In genomic region chr18:5630057-5630765, GRCh38 we compare ENCODE assay signal across 8 cellular contexts.
DNase-seq lines count a peak whose midpoint lies in the region; ATAC-seq and TF ChIP-seq lines count a peak whose summit lies in the region.

No MANE protein-coding gene starts in this region.

- no peaks in the 10 kb centered on the region for H3K9me3 ChIP-seq in muscle layer of colon (ENCODE audit: low read length)
- H3K9me3 ChIP-seq in thymus (ENCODE audit: control insufficient read depth), result no peaks in the 10 kb centered on the region

- WGBS in thymus, result 1% methylated on average over 72 of the region's 72 CpGs

- peaks cover 0 to 7% of the 10 kb centered on the region in 2 donors for H3K27me3 ChIP-seq in muscle layer of colon (ENCODE audit: control insufficient read depth in 1 of 2, insufficient read depth in 2 of 2, low read length in 2 of 2)
- peaks cover 43% of the 10 kb centered on the region for H3K27me3 ChIP-seq in thymus (ENCODE audit: control insufficient read depth, insufficient read depth)

- H3K27me3 Mint-ChIP-seq in activated CD4-positive, alpha-beta memory T cell treated with anti-CD3 and anti-CD28 coated beads for 36 hours, result peaks cover 27% of the 10 kb centered on the region

- H3K9me3 Mint-ChIP-seq in activated CD4-positive, alpha-beta memory T cell treated with anti-CD3 and anti-CD28 coated beads for 36 hours, result no peaks in the 10 kb centered on the region

- no peak overlapping the region for H3K27ac Mint-ChIP-seq in activated CD4-positive, alpha-beta memory T cell treated with anti-CD3 and anti-CD28 coated beads for 36 hours

- POLR2A ChIA-PET in activated CD4-positive, alpha-beta memory T cell treated with anti-CD3 and anti-CD28 coated beads for 36 hours (lab: Charles Lee), result no interaction called here

- peak; percentile 92 for DNase-seq in COR-L47 (lab: John Stamatoyannopoulos, UW)
- DNase-seq in LoVo (ENCODE audit: low spot score), result peak; percentile 54
- DNase-seq in activated CD4-positive, alpha-beta memory T cell treated with anti-CD3 and anti-CD28 coated beads for 36 hours, result peak; percentile 49
- no peak for DNase-seq in fibroblast of mammary gland (ENCODE audit: low read depth)

- H3K9ac ChIP-seq in muscle layer of colon (ENCODE audit: low read length), result no peak overlapping the region

- peaks cover 3% of the 10 kb centered on the region for H3K4me1 Mint-ChIP-seq in activated CD4-positive, alpha-beta memory T cell treated with anti-CD3 and anti-CD28 coated beads for 36 hours (ENCODE audit: low read depth)

- intact Hi-C loops in activated CD4-positive, alpha-beta memory T cell treated with anti-CD3 and anti-CD28 coated beads for 36 hours (cut with micrococcal nuclease), result no loop called here

- peaks cover 7% of the 10 kb centered on the region for H3K4me1 ChIP-seq in muscle layer of colon (ENCODE audit: insufficient read depth, low read length)
- H3K4me1 ChIP-seq in thymus (ENCODE audit: control insufficient read depth, insufficient read depth, low read length), result peaks cover 5% of the 10 kb centered on the region

- H3K36me3 Mint-ChIP-seq in activated CD4-positive, alpha-beta memory T cell treated with anti-CD3 and anti-CD28 coated beads for 36 hours, result no peaks in the 10 kb centered on the region

- CTCF ChIA-PET in activated CD4-positive, alpha-beta memory T cell treated with anti-CD3 and anti-CD28 coated beads for 36 hours (lab: Charles Lee), result no interaction called here

- ATAC-seq in GM19463 (IDR thresholded peaks at IDR 0.05; ENCODE audit: unreplicated experiment), result peak; percentile 77
- no peak for ATAC-seq in HG02571 (IDR thresholded peaks at IDR 0.05; ENCODE audit: unreplicated experiment)

- TF ChIP-seq CTCF in fibroblast of mammary gland (conservative IDR thresholded peaks at IDR 0.05; ENCODE audit: control insufficient read depth, insufficient read depth, low read depth, low read length), result no peak

- H3K36me3 ChIP-seq in muscle layer of colon (ENCODE audit: insufficient read depth, low read length), result no peaks in the 10 kb centered on the region
- no peaks in the 10 kb centered on the region for H3K36me3 ChIP-seq in thymus (ENCODE audit: control insufficient read depth, insufficient read depth)

- peak overlapping the region; percentile 58 for H3K27ac ChIP-seq in muscle layer of colon (ENCODE audit: low read depth, low read length)
- H3K27ac ChIP-seq in thymus (ENCODE audit: low read depth), result peak overlapping the region; percentile 27

- H3K4me3 ChIP-seq in fibroblast of mammary gland (ENCODE audit: control insufficient read depth, low read depth, low read length), result peak overlapping the region; percentile 56
- H3K4me3 ChIP-seq in muscle layer of colon (ENCODE audit: low read depth in 1 of 2, low read length in 2 of 2), result peak overlapping the region; percentile 65 to 86
- H3K4me3 ChIP-seq in thymus (ENCODE audit: low read length), result peak overlapping the region; percentile 45

- H3K4me3 Mint-ChIP-seq in activated CD4-positive, alpha-beta memory T cell treated with anti-CD3 and anti-CD28 coated beads for 36 hours, result no peak overlapping the region
